8 cellular contexts compared by ENCODE assay signal in the genomic region with DNA sequence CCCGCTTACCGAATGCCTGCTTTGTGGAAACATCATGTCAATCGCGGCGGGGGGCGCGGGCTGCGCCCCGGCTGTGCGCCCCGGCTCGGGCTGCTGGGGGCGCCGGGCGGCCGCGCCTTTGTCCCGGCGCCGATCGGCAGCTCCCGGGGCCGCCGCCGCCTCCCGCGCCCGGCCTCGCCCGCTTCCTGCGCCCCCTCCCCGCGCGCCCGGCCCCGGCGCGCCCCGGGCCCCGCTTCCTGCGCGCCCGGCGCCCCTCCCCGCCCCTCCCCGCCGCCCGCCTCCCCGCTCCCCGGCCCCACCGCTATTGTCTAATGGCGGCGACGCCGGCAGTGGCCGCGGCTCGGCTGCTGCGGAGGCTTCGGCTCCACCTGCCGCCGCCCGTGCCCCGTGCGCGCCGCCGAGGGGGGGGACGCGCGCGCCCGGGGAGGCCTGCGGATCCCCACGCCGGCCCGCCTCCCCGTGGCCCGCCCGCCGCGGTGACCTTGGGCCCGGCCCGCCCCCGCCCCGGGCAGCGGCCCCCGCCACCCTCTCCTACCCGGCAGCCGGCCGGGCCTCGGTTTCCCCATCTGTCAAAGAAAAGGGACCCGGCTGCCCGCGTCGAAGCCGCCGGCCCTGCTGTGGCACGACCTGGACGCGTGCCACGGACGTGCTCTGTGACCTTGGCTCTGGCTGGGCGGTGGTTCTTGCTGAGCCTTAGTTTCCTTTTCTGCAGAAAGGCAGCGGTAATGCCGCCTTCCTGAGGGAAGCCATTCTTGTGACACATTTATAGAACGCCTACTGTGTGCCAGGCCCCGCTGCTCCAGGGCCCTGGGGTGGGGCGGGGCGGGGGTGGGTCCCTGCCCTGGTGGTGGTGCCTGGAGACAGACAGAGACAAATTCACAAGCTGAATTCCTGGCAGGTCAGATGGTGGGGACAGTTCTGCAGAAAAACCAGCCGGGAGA. TPM values are rescaled to one million over a fixed set of nuclear protein-coding genes. Genes with fewer than 3 reads are reported as not detected.
DNase-seq lines count a peak whose midpoint lies in the region; ATAC-seq and TF ChIP-seq lines count a peak whose summit lies in the region.

A gene with protein sequence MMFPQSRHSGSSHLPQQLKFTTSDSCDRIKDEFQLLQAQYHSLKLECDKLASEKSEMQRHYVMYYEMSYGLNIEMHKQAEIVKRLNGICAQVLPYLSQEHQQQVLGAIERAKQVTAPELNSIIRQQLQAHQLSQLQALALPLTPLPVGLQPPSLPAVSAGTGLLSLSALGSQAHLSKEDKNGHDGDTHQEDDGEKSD (minus strand): TSS at position 331 of the 941 bp plus-strand sequence. CDS start 295 bp downstream, at position 36.

- H3K27me3 ChIP-seq in BE2C (no peaks in the 10 kb centered on the region), PC-9 (ENCODE audit: insufficient read depth, low read depth) (no peaks in the 10 kb centered on the region), foreskin keratinocyte (no peaks in the 10 kb centered on the region), neutrophil (peaks cover 48% of the 10 kb centered on the region), thoracic aorta (replicated peaks; ENCODE audit: insufficient read depth) (no peaks in the 10 kb centered on the region)

- H3K36me3 ChIP-seq in BE2C (peaks cover 17% of the 10 kb centered on the region), PC-9 (ENCODE audit: low read depth) (no peaks in the 10 kb centered on the region), neutrophil (peaks cover 14% of the 10 kb centered on the region), thoracic aorta (peaks cover 19% of the 10 kb centered on the region)

- TF ChIP-seq CTCF in BE2C (IDR thresholded peaks at IDR 0.05; ENCODE audit: low read depth, low read length) (no peak), PC-9 (conservative IDR thresholded peaks at IDR 0.05) (no peak), foreskin keratinocyte (conservative IDR thresholded peaks at IDR 0.05) (no peak), neutrophil (IDR thresholded peaks at IDR 0.05) (no peak), thoracic aorta (IDR thresholded peaks at IDR 0.05) (no peak)

- CTCF ChIA-PET in HEK293T (lab: Yijun Ruan, JAX) (no interaction called here), PC-9 (lab: Charles Lee) (no interaction called here)

- peaks cover 6% of the 10 kb centered on the region for H3K4me1 ChIP-seq in BE2C
- H3K4me1 ChIP-seq in PC-9 (replicated peaks; ENCODE audit: insufficient read depth), result no peaks in the 10 kb centered on the region
- no peaks in the 10 kb centered on the region for H3K4me1 ChIP-seq in foreskin keratinocyte
- H3K4me1 ChIP-seq in neutrophil (ENCODE audit: control insufficient read depth in 1 of 2, insufficient read depth in 1 of 2, low read depth in 1 of 2, low read length in 1 of 2), result peaks cover 4 to 18% of the 10 kb centered on the region in 2 experiments
- H3K4me1 ChIP-seq in thoracic aorta (ENCODE audit: control insufficient read depth in 1 of 2, low read depth in 2 of 2), result peaks cover 16 to 35% of the 10 kb centered on the region in 2 donors

- H4K20me1 ChIP-seq in PC-9 (ENCODE audit: insufficient read depth), result no peaks in the 10 kb centered on the region; the same call in 1 of the 2 replicates

- intact Hi-C loops in PC-9 (cut with micrococcal nuclease; ENCODE audit: unreplicated experiment), result no loop called here

- peak within 1 kb of the TSS; percentile 66 for H3K4me2 ChIP-seq in PC-9

- peak within 1 kb of the TSS; percentile 77 for H3K4me3 ChIP-seq in BE2C (ENCODE audit: low read depth, low read length)
- H3K4me3 ChIP-seq in PC-9, result peak within 1 kb of the TSS; percentile 59
- peak within 1 kb of the TSS; percentile 40 to 53 for H3K4me3 ChIP-seq in neutrophil (ENCODE audit: low read depth in 1 of 2, low read length in 1 of 2)
- H3K4me3 ChIP-seq in thoracic aorta, result peak within 1 kb of the TSS; percentile 98

- no peaks in the 10 kb centered on the region for H3K79me2 ChIP-seq in PC-9 (ENCODE audit: low read depth)

- H3K27ac ChIP-seq in PC-9, result no peak within 1 kb of the TSS
- peak within 1 kb of the TSS; percentile 66 for H3K27ac ChIP-seq in foreskin keratinocyte
- H3K27ac ChIP-seq in neutrophil, result peak within 1 kb of the TSS; percentile 39
- peak within 1 kb of the TSS; percentile 84 to 92 for H3K27ac ChIP-seq in thoracic aorta

- BruUV-seq in PC-9 (replicated peaks; lab: Mats Ljungman, UMichigan), result no TSS peak

- no peak within 1 kb of the TSS for H2AFZ ChIP-seq in PC-9

- peaks cover 14% of the 10 kb centered on the region; the same call in 1 of the 2 replicates for H3F3A ChIP-seq in PC-9 (ENCODE audit: insufficient read depth, low read depth)

- POLR2A ChIA-PET in HEK293T (lab: Yijun Ruan, JAX), result interaction anchor here (1.3 kb wide), 1 partner anchor 26 kb away, joined by 4 read pairs; no protein-coding TSS in a partner anchor
- POLR2A ChIA-PET in PC-9 (lab: Charles Lee; ENCODE audit: unreplicated experiment), result interaction anchor here (0.8 kb wide), 1 partner anchor 27 kb away, joined by 4 read pairs; no protein-coding TSS in a partner anchor

- no peaks in the 10 kb centered on the region for H3K9me2 ChIP-seq in PC-9 (ENCODE audit: insufficient read depth)

- DNase-seq in BE2C (peak; percentile 73), HEK293T (ENCODE audit: extremely low spot score) (peak; percentile 68), PC-9 (peak in 1 of 2 experiments; percentile 54), foreskin keratinocyte (no peak), thoracic aorta (ENCODE audit: low spot score) (no peak), NCI-H1048 (lab: John Stamatoyannopoulos, UW) (no peak)
- peak; percentile 90 for DNase-seq in activated effector memory CD4-positive, alpha-beta T cell treated with anti-CD3 and anti-CD28 coated beads, Interleukin-2, amount 50 U/mL, for 16 hours

- H3K9me3 ChIP-seq in BE2C (no peaks in the 10 kb centered on the region), PC-9 (ENCODE audit: insufficient read depth, low read depth) (no peaks in the 10 kb centered on the region), neutrophil (no peaks in the 10 kb centered on the region), thoracic aorta (no peaks in the 10 kb centered on the region)

- ATAC-seq in foreskin keratinocyte (peak; percentile 14), thoracic aorta (ENCODE audit: insufficient number of reproducible peaks, low FRiP score, low read depth) (no peak)

TF ChIP-seq in HEK293T, 16 proteins besides CTCF, POLR2A, EP300 and RAD21:
- TF ChIP-seq CTBP1 (IDR thresholded peaks at IDR 0.05; ENCODE audit: borderline replicate concordance) (no peak), TARDBP (IDR thresholded peaks at IDR 0.05) (no peak)

RNA-seq across cellular contexts. Expression of the gene that starts here (rescaled TPM):
- 1,091 TPM for polyA plus RNA-seq in BE2C (2012; ENCODE audit: insufficient read depth, insufficient read length, low read depth)
- total RNA-seq in PC-9 (2021) (210 and 217 TPM in 2 replicates), foreskin keratinocyte (343 TPM in 2 replicates), thoracic aorta (100 to 1,000 TPM; 346 to 448 TPM)
- polyA plus RNA-seq in foreskin keratinocyte, result 417 and 421 TPM in 2 replicates

Comparison
In these comparisons a context has a peak if more than half of its experiments do, and no peak if none do; other contexts are left out.
1. DNase-seq: peak in BE2C (single experiment), HEK293T (single experiment) and activated effector memory CD4-positive, alpha-beta T cell treated with anti-CD3 and anti-CD28 coated beads, Interleukin-2, amount 50 U/mL, for 16 hours (single experiment); none in foreskin keratinocyte (0 of 2), thoracic aorta (single experiment) and NCI-H1048 (single experiment).
2. H3K4me3 ChIP-seq: peak in every context shown above with its lines; median percentile 98 in thoracic aorta; 77 in BE2C; 59 in PC-9; 46 in neutrophil.